Comparison of ENCODE assay signal across 18 cellular contexts in the genomic region with DNA sequence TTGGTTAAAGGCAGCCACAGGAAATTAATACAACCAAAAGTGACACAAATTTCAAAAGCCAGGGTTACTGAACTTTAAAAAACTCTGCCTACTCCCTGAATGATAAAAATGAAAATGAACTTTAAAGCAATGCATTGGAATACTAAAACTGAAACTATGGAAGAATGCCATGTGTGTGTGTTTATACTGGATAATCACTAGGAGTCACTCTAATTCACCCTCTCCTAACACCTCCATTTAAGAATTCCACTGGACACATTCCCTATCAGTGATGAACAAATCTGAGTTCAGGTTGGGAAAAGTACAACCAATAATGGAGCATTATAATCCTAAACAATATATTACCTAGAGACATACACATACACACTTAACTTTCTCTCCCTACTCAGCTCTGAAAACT. TPM values are rescaled to one million over a fixed set of nuclear protein-coding genes. Genes with fewer than 3 reads are reported as not detected.
A peak's percentile ranks its signal among the peaks of the same experiment; 100 is the strongest.
DNase-seq lines count a peak whose midpoint lies in the region; ATAC-seq, FAIRE-seq and TF ChIP-seq lines count a peak whose summit lies in the region.
"Had no signal": no experiment of that assay in that cellular context is flagged by ENCODE, and none has a peak within 500 bp of the region (broad histone marks: within the 10 kb centered on the region; RNA-seq: fewer than 3 reads in every experiment).

No MANE protein-coding gene starts in this region.

- CTCF ChIA-PET in HCT116 (lab: Charles Lee): no interaction called here
- CTCF ChIA-PET in HepG2 (lab: Yijun Ruan, JAX; ENCODE audit: low intra/inter-chr PET ratio, low total read pairs): interaction anchor here (0.7 kb wide), 1 partner anchor 95 kb away, joined by 3 read pairs; no protein-coding TSS in a partner anchor
- CTCF ChIA-PET in CD4-positive, alpha-beta memory T cell (lab: Charles Lee; ENCODE audit: partially characterized antibody): interaction anchor here (2.0 to 8.6 kb wide), 3 partner anchors 10 to 163 kb away, joined by 5 to 109 read pairs (median 16); no protein-coding TSS in a partner anchor

- H3K4me1 ChIP-seq in HCT116 (ENCODE audit: control insufficient read depth in 1 of 2, insufficient read depth in 2 of 2, low read length in 2 of 2) (no peaks in the 10 kb centered on the region), HepG2 (ENCODE audit: insufficient read depth, low read length) (no peaks in the 10 kb centered on the region)
- no peaks in the 10 kb centered on the region for H3K4me1 ChIP-seq in CD4-positive, alpha-beta memory T cell (ENCODE audit: insufficient read depth, low read length)

- H3K27ac ChIP-seq in HCT116 (ENCODE audit: low read depth, low read length) (no peak overlapping the region), HepG2 (ENCODE audit: extremely low read length, insufficient read depth, low read length) (no peak overlapping the region)
- H3K27ac ChIP-seq in CD4-positive, alpha-beta memory T cell (ENCODE audit: low read depth, low read length): no peak overlapping the region
- H3K27ac ChIP-seq: suprapubic skin had no signal

- no peaks in the 10 kb centered on the region for H3K79me2 ChIP-seq in HCT116 (ENCODE audit: insufficient read depth, low read length)
- no peaks in the 10 kb centered on the region for H3K79me2 ChIP-seq in HepG2 (ENCODE audit: insufficient read depth, low read length)

- H4K20me1 ChIP-seq in HCT116 (ENCODE audit: insufficient read depth) (no peaks in the 10 kb centered on the region), HepG2 (ENCODE audit: insufficient read depth, low read length) (no peaks in the 10 kb centered on the region; the same call in 1 of the 2 replicates)

- peak; percentile 6 for DNase-seq in ACHN
- DNase-seq in HCT116 (ENCODE audit: low read depth, low spot score): no peak
- peak; percentile 11 to 58 for DNase-seq in cardiac fibroblast (ENCODE audit: low read depth in 2 of 2)
- DNase-seq in HepG2 (ENCODE audit: low spot score): no peak
- DNase-seq in CD4-positive, alpha-beta memory T cell: no peak
- no peak for DNase-seq in foreskin melanocyte
- no peak for DNase-seq in SIG-M5 treated with dmso at 0.1 percent for 504 hours (lab: John Stamatoyannopoulos, UW; ENCODE audit: unreplicated experiment)
- DNase-seq in UCSD-AML1 (lab: John Stamatoyannopoulos, UW; ENCODE audit: unreplicated experiment): no peak
- DNase-seq: activated CD4-positive, alpha-beta T cell treated with anti-CD3 and anti-CD28 coated beads for 1 hour; amygdala; C1 segment of cervical spinal cord; DMS79; midbrain; NCI-H187; NCI-H510A; RPMI8226; T-helper 1 cell had no signal

- H2AFZ ChIP-seq in HCT116 (ENCODE audit: low read depth, low read length, poor library complexity, severe bottlenecking): no peak overlapping the region
- H2AFZ ChIP-seq in HepG2 (ENCODE audit: low read length): peak overlapping the region; percentile 80

- no peaks in the 10 kb centered on the region for H3K27me3 Mint-ChIP-seq in CD4-positive, alpha-beta memory T cell

- H3K9ac ChIP-seq in HCT116 (ENCODE audit: low read length) (no peak overlapping the region), HepG2 (ENCODE audit: insufficient read depth, low read depth, low read length) (no peak overlapping the region)

- H3K4me2 ChIP-seq in HCT116 (ENCODE audit: low read length) (no peak overlapping the region), HepG2 (ENCODE audit: low read depth, low read length) (peak overlapping the region; percentile 52)

- TF ChIP-seq EP300 in HepG2 (IDR thresholded peaks at IDR 0.05; ENCODE audit: low read depth in 2 of 2, low read length in 2 of 2) (no peak), HepG2 (CRISPR knock-in tag; IDR thresholded peaks at IDR 0.05; ENCODE audit: borderline replicate concordance) (no peak)

- peaks cover 0 to 13% of the 10 kb centered on the region in 2 experiments; a peak in 1 of 4 replicates for H3K36me3 ChIP-seq in HCT116 (ENCODE audit: control insufficient read depth in 1 of 2, insufficient read depth in 2 of 2, low read length in 2 of 2)
- H3K36me3 ChIP-seq in HepG2 (replicated peaks in 1 of 2; ENCODE audit: control insufficient read depth in 1 of 2, insufficient read depth in 2 of 2, low read length in 2 of 2): no peaks in the 10 kb centered on the region
- H3K36me3 ChIP-seq in CD4-positive, alpha-beta memory T cell (ENCODE audit: insufficient read depth, low read length): peaks cover 23% of the 10 kb centered on the region

- peaks cover 7 to 19% (median 12%) of the 10 kb centered on the region in 4 donors for H3K4me1 Mint-ChIP-seq in CD4-positive, alpha-beta memory T cell

- no peak overlapping the region for H3K4me3 Mint-ChIP-seq in CD4-positive, alpha-beta memory T cell

- TF ChIP-seq POLR2A in HCT116 (IDR thresholded peaks at IDR 0.05; ENCODE audit: borderline replicate concordance, extremely low read depth, insufficient read depth, insufficient read length) (no peak), HepG2 (IDR thresholded peaks at IDR 0.05; ENCODE audit: insufficient read depth in 1 of 2, low read depth in 2 of 2, low read length in 2 of 2) (no peak)

- H3K27me3 ChIP-seq in HCT116 (ENCODE audit: insufficient read depth, low read length) (no peaks in the 10 kb centered on the region), HepG2 (ENCODE audit: control insufficient read depth in 1 of 2, insufficient read depth in 2 of 2, low read length in 2 of 2) (no peaks in the 10 kb centered on the region)
- H3K27me3 ChIP-seq in CD4-positive, alpha-beta memory T cell (ENCODE audit: insufficient read depth, low read length): no peaks in the 10 kb centered on the region
- H3K27me3 ChIP-seq: suprapubic skin had no signal

- H3K9me3 ChIP-seq in HCT116 (ENCODE audit: control insufficient read depth in 1 of 2, insufficient read depth in 1 of 2, low read depth in 1 of 2, low read length in 2 of 2) (no peaks in the 10 kb centered on the region), HepG2 (ENCODE audit: low read length) (no peaks in the 10 kb centered on the region)
- H3K9me3 ChIP-seq in CD4-positive, alpha-beta memory T cell (ENCODE audit: control insufficient read depth in 1 of 2, low read length in 2 of 2): no peaks in the 10 kb centered on the region
- H3K9me3 ChIP-seq: suprapubic skin had no signal

- in situ Hi-C loops in ACHN (cut with HindIII; ENCODE audit: low pct_ligation_motif_present, low pct_unique_long_range_greater_than_20kb, low sequenced_read_pairs) (no loop called here), HepG2 (cut with HindIII; ENCODE audit: extremely low pct_ligation_motif_present, low pct_unique_long_range_greater_than_20kb) (no loop called here)

- peak in 2 of 3 experiments; percentile 6 to 35; a peak in 1 of 6 replicates for TF ChIP-seq CTCF in HCT116 (IDR thresholded peaks at IDR 0.05 in 2 of 3, conservative IDR thresholded peaks at IDR 0.05 in 1 of 3; ENCODE audit: borderline replicate concordance in 1 of 3, insufficient read depth in 1 of 3, low read depth in 2 of 3, low read length in 2 of 3)
- no peak for TF ChIP-seq CTCF in cardiac fibroblast (IDR thresholded peaks at IDR 0.05; ENCODE audit: low read depth, low read length)
- TF ChIP-seq CTCF in HepG2 (CRISPR knock-in tag; IDR thresholded peaks at IDR 0.05): peak; percentile 20

- peak overlapping the region in 3 of 7 donors; percentile 36 to 57 (median 55) for H3K27ac Mint-ChIP-seq in CD4-positive, alpha-beta memory T cell

- POLR2A ChIA-PET in HCT116 (lab: Charles Lee) (no interaction called here), HepG2 (lab: Yijun Ruan, JAX) (no interaction called here)
- POLR2A ChIA-PET in CD4-positive, alpha-beta memory T cell (lab: Charles Lee; ENCODE audit: partially characterized antibody): no interaction called here

- FAIRE-seq in HepG2 (lab: Jason Lieb, UNC): no peak

- ATAC-seq in HCT116 (peak; percentile 53), HepG2 (no peak)

- TF ChIP-seq RAD21 in HCT116 (IDR thresholded peaks at IDR 0.05; ENCODE audit: low read depth) (peak; percentile 54), HepG2 (CRISPR knock-in tag; IDR thresholded peaks at IDR 0.05) (no peak)

- BruUV-seq in HCT116 (replicated peaks; lab: Mats Ljungman, UMichigan) (no TSS peak), HepG2 (replicated peaks; lab: Mats Ljungman, UMichigan) (no TSS peak)

- peaks cover 40 to 49% of the 10 kb centered on the region in 2 donors for H3K36me3 Mint-ChIP-seq in CD4-positive, alpha-beta memory T cell

- H3K9me2 ChIP-seq in HCT116 (ENCODE audit: insufficient read depth): no peaks in the 10 kb centered on the region

- intact Hi-C loops in HCT116 (cut with micrococcal nuclease) (no loop called here), HepG2 (cut with micrococcal nuclease; ENCODE audit: unreplicated experiment) (loop anchor here (5.0 kb wide), 1 partner anchor 96 kb away; no protein-coding TSS in a partner anchor)
- intact Hi-C loops in CD4-positive, alpha-beta memory T cell (cut with micrococcal nuclease): no loop called here

- H3K4me3 ChIP-seq in HCT116 (replicated peaks in 1 of 2; ENCODE audit: low read depth in 1 of 2, low read length in 2 of 2) (no peak overlapping the region), cardiac fibroblast (replicated peaks in 1 of 2; ENCODE audit: low read depth in 2 of 2, low read length in 2 of 2) (no peak overlapping the region), HepG2 (replicated peaks in 1 of 3; ENCODE audit: insufficient read depth in 1 of 3, low read depth in 2 of 3, low read length in 3 of 3) (peak overlapping the region in 1 of 3 experiments; percentile 14; a peak in 1 of 6 replicates)
- no peak overlapping the region for H3K4me3 ChIP-seq in CD4-positive, alpha-beta memory T cell (ENCODE audit: low read length in 2 of 2)
- H3K4me3 ChIP-seq: suprapubic skin had no signal

- RAD21 ChIA-PET in HCT116 (lab: Charles Lee; ENCODE audit: low non-redundant PET in 1 of 2, low total read pairs in 2 of 2, uncharacterized antibody in 2 of 2, unreplicated experiment in 2 of 2): no interaction called here

- H3K9me3 Mint-ChIP-seq in CD4-positive, alpha-beta memory T cell: no peaks in the 10 kb centered on the region

RNA-seq across cellular contexts. Expression of a gene that starts 27.5 kb away (rescaled TPM):
- 31.1 TPM for total RNA-seq in HCT116 (2021; ENCODE audit: unreplicated experiment)
- polyA plus RNA-seq in HCT116 (2012): 31.2 and 35.1 TPM in 2 replicates
- 9.3 and 10.2 TPM in 2 replicates for total RNA-seq in HepG2 (2016; rRNA removed; fragmentation: Illumina TruSeq; extraction: Trizol)
- total RNA-seq in HepG2 (2016; cell fraction: cytosol; rRNA removed; fragmentation: Illumina TruSeq; extraction: Trizol; ENCODE audit: low read depth): 3.6 and 6.6 TPM in 2 replicates
- total RNA-seq in HepG2 (2016; cell fraction: insoluble cytoplasmic fraction; rRNA removed; fragmentation: Illumina TruSeq; extraction: Trizol): 7.3 and 9.9 TPM in 2 replicates
- 4.8 and 8.0 TPM in 2 replicates for total RNA-seq in HepG2 (2016; cell fraction: membrane; rRNA removed; fragmentation: Illumina TruSeq; extraction: Trizol)
- 2.6 and 3.3 TPM in 2 replicates for total RNA-seq in HepG2 (2016; cell fraction: nucleus; rRNA removed; fragmentation: Illumina TruSeq; extraction: Trizol)
- 16.4 and 17.2 TPM in 2 replicates for polyA plus RNA-seq in HepG2 (2011; rRNA removed)
- 235 and 350 TPM in 2 replicates for polyA plus RNA-seq in HepG2 (2011; cell fraction: cytosol; rRNA removed)
- 17.6 and 47.1 TPM in 2 replicates for polyA plus RNA-seq in HepG2 (2011; cell fraction: nucleus; rRNA removed)
- polyA plus RNA-seq in HepG2 (2012): 9.6 and 14.5 TPM in 2 replicates
- polyA plus RNA-seq in HepG2 (2016; cell fraction: cytosol; fragmentation: Illumina TruSeq; extraction: Trizol; ENCODE audit: low read depth): 6.6 and 11.3 TPM in 2 replicates
- 13.9 and 14.7 TPM in 2 replicates for polyA plus RNA-seq in HepG2 (2016; cell fraction: insoluble cytoplasmic fraction; fragmentation: Illumina TruSeq; extraction: Trizol; ENCODE audit: low read depth)
- 7.9 and 11.4 TPM in 2 replicates for polyA plus RNA-seq in HepG2 (2016; cell fraction: membrane; fragmentation: Illumina TruSeq; extraction: Trizol; ENCODE audit: low read depth)
- polyA plus RNA-seq in HepG2 (2016; cell fraction: nucleus; fragmentation: Illumina TruSeq; extraction: Trizol; ENCODE audit: insufficient read depth, low read depth): 6.0 and 6.3 TPM in 2 replicates
- polyA minus RNA-seq in HepG2 (2011; rRNA and poly(A)+ RNA removed; ENCODE audit: low replicate concordance): 18.0 and 61.6 TPM in 2 replicates
- 4.5 and 6.8 TPM in 2 replicates for polyA minus RNA-seq in HepG2 (2011; cell fraction: cytosol; rRNA and poly(A)+ RNA removed)
- polyA minus RNA-seq in HepG2 (2011; cell fraction: nucleus; rRNA and poly(A)+ RNA removed): 3.5 and 3.7 TPM in 2 replicates
- 1 to 10 TPM; 3.6 to 4.7 TPM for total RNA-seq in CD4-positive, alpha-beta memory T cell
- 1 to 10 TPM; 7.4 to 9.2 TPM for polyA plus RNA-seq in CD4-positive, alpha-beta memory T cell

RNA-seq across cellular contexts. Expression of a gene that starts 29.4 kb away (rescaled TPM):
- 32.3 TPM for total RNA-seq in HCT116 (2021; ENCODE audit: unreplicated experiment)
- 9.6 and 11.4 TPM in 2 replicates for polyA plus RNA-seq in HCT116 (2012)
- not detected in 2 replicates for total RNA-seq in HepG2 (2016; rRNA removed; fragmentation: Illumina TruSeq; extraction: Trizol)
- not detected in 2 replicates for total RNA-seq in HepG2 (2016; cell fraction: cytosol; rRNA removed; fragmentation: Illumina TruSeq; extraction: Trizol; ENCODE audit: low read depth)
- not detected in 2 replicates for total RNA-seq in HepG2 (2016; cell fraction: insoluble cytoplasmic fraction; rRNA removed; fragmentation: Illumina TruSeq; extraction: Trizol)
- total RNA-seq in HepG2 (2016; cell fraction: membrane; rRNA removed; fragmentation: Illumina TruSeq; extraction: Trizol): not detected in 2 replicates
- total RNA-seq in HepG2 (2016; cell fraction: nucleus; rRNA removed; fragmentation: Illumina TruSeq; extraction: Trizol): not detected in 2 replicates
- polyA plus RNA-seq in HepG2 (2011; rRNA removed): not detected in 2 replicates
- polyA plus RNA-seq in HepG2 (2011; cell fraction: cytosol; rRNA removed): 0.01 and 0.03 TPM in 2 replicates
- polyA plus RNA-seq in HepG2 (2011; cell fraction: nucleus; rRNA removed): not detected in 2 replicates
- polyA plus RNA-seq in HepG2 (2012): 0.05 and 0.08 TPM in 2 replicates
- not detected in 2 replicates for polyA plus RNA-seq in HepG2 (2016; cell fraction: cytosol; fragmentation: Illumina TruSeq; extraction: Trizol; ENCODE audit: low read depth)
- polyA plus RNA-seq in HepG2 (2016; cell fraction: insoluble cytoplasmic fraction; fragmentation: Illumina TruSeq; extraction: Trizol; ENCODE audit: low read depth): not detected in 2 replicates
- polyA plus RNA-seq in HepG2 (2016; cell fraction: membrane; fragmentation: Illumina TruSeq; extraction: Trizol; ENCODE audit: low read depth): not detected in 2 replicates
- polyA plus RNA-seq in HepG2 (2016; cell fraction: nucleus; fragmentation: Illumina TruSeq; extraction: Trizol; ENCODE audit: insufficient read depth, low read depth): not detected in 2 replicates
- polyA minus RNA-seq in HepG2 (2011; rRNA and poly(A)+ RNA removed; ENCODE audit: low replicate concordance): 0.14 and 84.0 TPM in 2 replicates
- polyA minus RNA-seq in HepG2 (2011; cell fraction: cytosol; rRNA and poly(A)+ RNA removed): 0.20 and 0.26 TPM in 2 replicates
- polyA minus RNA-seq in HepG2 (2011; cell fraction: nucleus; rRNA and poly(A)+ RNA removed): 0.12 and 0.26 TPM in 2 replicates
- 10 to 100 TPM; 40.4 to 43.3 TPM for total RNA-seq in CD4-positive, alpha-beta memory T cell
- 10 to 100 TPM; 22.2 to 29.3 TPM for polyA plus RNA-seq in CD4-positive, alpha-beta memory T cell

RNA-seq across cellular contexts. Expression of a gene that starts 39.6 kb away (rescaled TPM):
- total RNA-seq in HCT116 (2021; ENCODE audit: unreplicated experiment) (95.0 TPM), HepG2 (2016; rRNA removed; fragmentation: Illumina TruSeq; extraction: Trizol) (25.3 and 32.2 TPM in 2 replicates)
- 91.4 and 94.4 TPM in 2 replicates for polyA plus RNA-seq in HCT116 (2012)
- 6.0 and 7.1 TPM in 2 replicates for total RNA-seq in HepG2 (2016; cell fraction: cytosol; rRNA removed; fragmentation: Illumina TruSeq; extraction: Trizol; ENCODE audit: low read depth)
- total RNA-seq in HepG2 (2016; cell fraction: insoluble cytoplasmic fraction; rRNA removed; fragmentation: Illumina TruSeq; extraction: Trizol): 24.1 and 33.0 TPM in 2 replicates
- total RNA-seq in HepG2 (2016; cell fraction: membrane; rRNA removed; fragmentation: Illumina TruSeq; extraction: Trizol): 18.8 and 21.8 TPM in 2 replicates
- 37.5 and 48.5 TPM in 2 replicates for total RNA-seq in HepG2 (2016; cell fraction: nucleus; rRNA removed; fragmentation: Illumina TruSeq; extraction: Trizol)
- polyA plus RNA-seq in HepG2 (2011; rRNA removed): 40.9 and 41.1 TPM in 2 replicates
- polyA plus RNA-seq in HepG2 (2011; cell fraction: cytosol; rRNA removed): 27.7 and 44.5 TPM in 2 replicates
- polyA plus RNA-seq in HepG2 (2011; cell fraction: nucleus; rRNA removed): 13.5 and 18.5 TPM in 2 replicates
- polyA plus RNA-seq in HepG2 (2012): 63.0 and 66.0 TPM in 2 replicates
- polyA plus RNA-seq in HepG2 (2016; cell fraction: cytosol; fragmentation: Illumina TruSeq; extraction: Trizol; ENCODE audit: low read depth): 11.5 and 12.5 TPM in 2 replicates
- 44.2 and 48.6 TPM in 2 replicates for polyA plus RNA-seq in HepG2 (2016; cell fraction: insoluble cytoplasmic fraction; fragmentation: Illumina TruSeq; extraction: Trizol; ENCODE audit: low read depth)
- polyA plus RNA-seq in HepG2 (2016; cell fraction: membrane; fragmentation: Illumina TruSeq; extraction: Trizol; ENCODE audit: low read depth): 24.5 and 24.9 TPM in 2 replicates
- polyA plus RNA-seq in HepG2 (2016; cell fraction: nucleus; fragmentation: Illumina TruSeq; extraction: Trizol; ENCODE audit: insufficient read depth, low read depth): 94.3 and 102 TPM in 2 replicates
- 63.3 and 204 TPM in 2 replicates for polyA minus RNA-seq in HepG2 (2011; rRNA and poly(A)+ RNA removed; ENCODE audit: low replicate concordance)
- polyA minus RNA-seq in HepG2 (2011; cell fraction: cytosol; rRNA and poly(A)+ RNA removed): 40.9 and 50.4 TPM in 2 replicates
- 16.9 and 23.7 TPM in 2 replicates for polyA minus RNA-seq in HepG2 (2011; cell fraction: nucleus; rRNA and poly(A)+ RNA removed)
- 10 to 100 TPM; 41.7 to 41.8 TPM for total RNA-seq in CD4-positive, alpha-beta memory T cell
- 10 to 100 TPM; 43.9 to 72.9 TPM for polyA plus RNA-seq in CD4-positive, alpha-beta memory T cell

Comparison
In these comparisons a context has a peak if more than half of its experiments do, and no peak if none do; other contexts are left out.
1. DNase-seq: peak in ACHN (single experiment) and cardiac fibroblast (2 of 2); none in HCT116 (single experiment), HepG2 (single experiment), CD4-positive, alpha-beta memory T cell (0 of 5), foreskin melanocyte (single experiment), SIG-M5 treated with dmso at 0.1 percent for 504 hours (single experiment) and UCSD-AML1 (single experiment).
2. RNA of a gene that starts 29.4 kb away (total RNA-seq): 40.4 to 43.3 TPM in CD4-positive, alpha-beta memory T cell and 32.3 TPM in HCT116 (single experiment); not detected in HepG2; every median in the first group is over 10 times any median in the second.